ENCODE assay signal across 1 cellular context in the genomic region with DNA sequence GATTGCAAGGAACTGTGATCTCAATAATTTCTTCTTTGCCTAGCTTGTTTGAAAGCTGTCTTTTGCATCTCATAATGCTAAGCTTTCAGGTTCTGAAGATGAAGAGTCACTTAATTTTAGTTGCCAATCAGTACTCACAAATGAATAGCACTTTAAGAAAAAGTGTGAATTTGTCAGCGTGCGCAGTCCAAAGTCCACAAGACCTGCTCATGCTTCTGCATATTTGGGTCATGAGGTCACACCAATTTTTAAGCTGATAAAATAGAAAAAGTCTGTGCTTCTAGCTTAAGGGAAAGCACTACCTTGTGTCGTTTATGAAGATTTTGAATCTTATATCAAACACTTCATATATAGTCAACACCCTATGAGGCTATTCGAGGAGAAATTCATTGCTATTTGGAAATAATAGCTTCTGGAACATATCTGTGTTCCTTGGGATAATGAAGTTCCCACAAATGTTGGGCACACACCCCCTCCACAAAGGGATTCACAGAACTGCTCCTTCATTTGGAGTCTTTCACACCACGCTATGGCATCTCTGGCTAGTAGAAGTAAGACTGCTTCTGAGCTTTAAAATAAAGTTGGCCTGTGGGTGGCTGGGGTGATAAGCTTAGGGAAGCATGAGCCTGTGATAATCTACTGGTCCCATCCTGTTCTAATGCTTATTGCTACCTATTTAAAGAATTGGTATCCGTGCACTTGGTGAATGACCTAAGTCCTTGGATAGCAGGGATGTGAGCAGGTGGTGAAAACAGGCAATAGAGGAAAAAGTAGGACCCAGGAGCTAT.
A peak's percentile ranks its signal among the peaks of the same experiment; 100 is the strongest.
TF ChIP-seq lines count a peak whose summit lies in the region.

No MANE protein-coding gene starts in this region.

TF ChIP-seq in liver, 16 proteins besides CTCF, POLR2A, EP300 and RAD21 (continued from another document):
- no peak for TF ChIP-seq TAF1 (conservative IDR thresholded peaks at IDR 0.05)
- no peak for TF ChIP-seq YY1 (IDR thresholded peaks at IDR 0.05)
- peak; percentile 55 for TF ChIP-seq HNF4G (IDR thresholded peaks at IDR 0.05)
